Comparison of ENCODE assay signal across 1 cellular context in genomic region chr19:4007021-4007835, GRCh38.
A peak's percentile ranks its signal among the peaks of the same experiment; 100 is the strongest.
TF ChIP-seq lines count a peak whose summit lies in the region.

Gene PIAS4 (plus strand): TSS chr19:4007736. CDS start chr19:4007761, 25 bp downstream.

TF ChIP-seq in HepG2, 621 proteins besides CTCF, POLR2A, EP300 and RAD21 (continued from another document and continues in another):
- peak; percentile 52 for TF ChIP-seq TFE3 (CRISPR knock-in tag; IDR thresholded peaks at IDR 0.05)
- TF ChIP-seq ZHX1 (CRISPR knock-in tag; IDR thresholded peaks at IDR 0.05; ENCODE audit: low read depth), result no peak
- TF ChIP-seq SOX5 (CRISPR knock-in tag; IDR thresholded peaks at IDR 0.05; ENCODE audit: borderline replicate concordance), result peak; percentile 57
- TF ChIP-seq ZBTB4 (CRISPR knock-in tag; IDR thresholded peaks at IDR 0.05; ENCODE audit: borderline replicate concordance), result no peak
- peak; percentile 76; the same call in 1 of the 2 replicates for TF ChIP-seq ZNF790 (CRISPR knock-in tag; IDR thresholded peaks at IDR 0.05; ENCODE audit: borderline replicate concordance)
- TF ChIP-seq FOXC1 (CRISPR knock-in tag; IDR thresholded peaks at IDR 0.05; ENCODE audit: borderline replicate concordance), result no peak
- no peak for TF ChIP-seq TAF15 (IDR thresholded peaks at IDR 0.05; ENCODE audit: low read depth, low read length, poor library complexity, severe bottlenecking)
- no peak for TF ChIP-seq ARID3A (IDR thresholded peaks at IDR 0.05; ENCODE audit: low read depth, low read length)
- peak; percentile 74; the same call in 1 of the 2 replicates for TF ChIP-seq ZNF205 (CRISPR knock-in tag; IDR thresholded peaks at IDR 0.05)
- TF ChIP-seq ZNF709 (CRISPR knock-in tag; IDR thresholded peaks at IDR 0.05), result peak; percentile 46; the same call in 1 of the 2 replicates
- TF ChIP-seq ZNF280B (CRISPR knock-in tag; IDR thresholded peaks at IDR 0.05; ENCODE audit: borderline replicate concordance), result no peak
- TF ChIP-seq ZNF670 (CRISPR knock-in tag; IDR thresholded peaks at IDR 0.05; ENCODE audit: borderline replicate concordance), result no peak
- TF ChIP-seq ZNF567 (CRISPR knock-in tag; IDR thresholded peaks at IDR 0.05; ENCODE audit: borderline replicate concordance), result 0 out of 2 replicates have a peak, but pooled peaks have one; percentile 80
- no peak for TF ChIP-seq WIZ (CRISPR knock-in tag; IDR thresholded peaks at IDR 0.05)
- peak; percentile 73; the same call in 1 of the 2 replicates for TF ChIP-seq ZNF782 (CRISPR knock-in tag; IDR thresholded peaks at IDR 0.05; ENCODE audit: borderline replicate concordance)
- no peak for TF ChIP-seq ZNF264 (CRISPR knock-in tag; IDR thresholded peaks at IDR 0.05)
- no peak for TF ChIP-seq SUZ12 (IDR thresholded peaks at IDR 0.05; ENCODE audit: low read depth, low read length)
- TF ChIP-seq ZNF235 (CRISPR knock-in tag; IDR thresholded peaks at IDR 0.05; ENCODE audit: borderline replicate concordance), result peak; percentile 64; the same call in 1 of the 2 replicates
- no peak for TF ChIP-seq ZNF136 (CRISPR knock-in tag; IDR thresholded peaks at IDR 0.05; ENCODE audit: low read depth)
- no peak for TF ChIP-seq ONECUT2 (CRISPR knock-in tag; IDR thresholded peaks at IDR 0.05)
- TF ChIP-seq PLSCR1 (CRISPR knock-in tag; IDR thresholded peaks at IDR 0.05; ENCODE audit: borderline replicate concordance), result no peak
- TF ChIP-seq NFE2L2 (IDR thresholded peaks at IDR 0.05; ENCODE audit: low read length), result no peak
- 0 out of 2 replicates have a peak, but pooled peaks have one; percentile 25 for TF ChIP-seq ZNF138 (CRISPR knock-in tag; IDR thresholded peaks at IDR 0.05; ENCODE audit: low read depth)
- TF ChIP-seq ZNF329 (CRISPR knock-in tag; IDR thresholded peaks at IDR 0.05; ENCODE audit: low read depth), result no peak
- TF ChIP-seq KLF13 (CRISPR knock-in tag; IDR thresholded peaks at IDR 0.05), result 0 out of 2 replicates have a peak, but pooled peaks have one; percentile 71
- peak; percentile 86 for TF ChIP-seq RXRA (CRISPR knock-in tag; IDR thresholded peaks at IDR 0.05)
- TF ChIP-seq ZNF687 (CRISPR knock-in tag; IDR thresholded peaks at IDR 0.05), result peak; percentile 90
- TF ChIP-seq TCF12 (IDR thresholded peaks at IDR 0.05), result no peak
- TF ChIP-seq TCF12 (CRISPR knock-in tag; IDR thresholded peaks at IDR 0.05), result no peak
- peak; percentile 91 for TF ChIP-seq YEATS4 (CRISPR knock-in tag; IDR thresholded peaks at IDR 0.05; ENCODE audit: borderline replicate concordance)
- TF ChIP-seq PHF20 (CRISPR knock-in tag; IDR thresholded peaks at IDR 0.05), result peak; percentile 77
- TF ChIP-seq ZNF883 (CRISPR knock-in tag; IDR thresholded peaks at IDR 0.05; ENCODE audit: not compliant biosample characterization), result peak; percentile 86
- peak; percentile 100 for TF ChIP-seq ZFP91 (CRISPR knock-in tag; IDR thresholded peaks at IDR 0.05; ENCODE audit: borderline replicate concordance)
- TF ChIP-seq DPF2 (CRISPR knock-in tag; IDR thresholded peaks at IDR 0.05; ENCODE audit: borderline replicate concordance, low read depth), result no peak
- TF ChIP-seq ZNF510 (CRISPR knock-in tag; IDR thresholded peaks at IDR 0.05; ENCODE audit: low read depth), result no peak
- TF ChIP-seq ZSCAN9 (CRISPR knock-in tag; IDR thresholded peaks at IDR 0.05; ENCODE audit: borderline replicate concordance), result peak; percentile 65; the same call in 1 of the 2 replicates
- TF ChIP-seq TBL1XR1 (IDR thresholded peaks at IDR 0.05; ENCODE audit: borderline replicate concordance, low read length, partially characterized antibody), result peak; percentile 29
- no peak for TF ChIP-seq HNRNPL (IDR thresholded peaks at IDR 0.05; ENCODE audit: low read depth, low read length)
- no peak for TF ChIP-seq SP1 (IDR thresholded peaks at IDR 0.05)
- TF ChIP-seq SP1 (CRISPR knock-in tag; IDR thresholded peaks at IDR 0.05), result peak; percentile 84
- peak; percentile 22; the same call in 1 of the 2 replicates for TF ChIP-seq MLX (CRISPR knock-in tag; IDR thresholded peaks at IDR 0.05)
- no peak for TF ChIP-seq AGO1 (IDR thresholded peaks at IDR 0.05; ENCODE audit: low read depth, low read length, poor library complexity, severe bottlenecking)
- TF ChIP-seq TOE1 (CRISPR knock-in tag; IDR thresholded peaks at IDR 0.05), result no peak
- TF ChIP-seq SOX6 (IDR thresholded peaks at IDR 0.05), result no peak
- TF ChIP-seq SOX6 (CRISPR knock-in tag; IDR thresholded peaks at IDR 0.05), result peak; percentile 70
- TF ChIP-seq ZNF160 (CRISPR knock-in tag; IDR thresholded peaks at IDR 0.05), result peak; percentile 80; the same call in 1 of the 2 replicates
